In the genomic region with DNA sequence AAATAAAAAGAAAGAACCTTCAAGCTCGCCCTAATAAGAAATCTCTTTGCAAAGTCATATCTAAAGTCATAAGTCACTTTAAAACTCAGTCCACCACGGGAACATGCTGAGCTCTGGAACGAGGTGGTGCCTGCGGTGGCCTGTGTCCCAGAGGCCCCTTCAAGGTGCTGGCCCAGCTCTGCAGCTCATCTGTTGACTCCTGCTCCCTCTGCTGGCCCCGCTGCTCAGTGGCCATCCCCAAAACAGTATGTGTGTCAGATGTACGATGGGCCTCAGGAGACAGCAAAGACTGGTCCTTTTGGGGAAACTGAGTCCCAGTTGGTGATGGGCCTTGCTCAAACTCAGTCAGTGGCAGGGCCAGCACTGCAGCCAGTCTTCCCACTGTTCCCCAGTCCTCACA, we compare ENCODE assay signal across 8 cellular contexts. TPM values are rescaled to one million over a fixed set of nuclear protein-coding genes. Genes with fewer than 3 reads are reported as not detected.
DNase-seq lines count a peak whose midpoint lies in the region; ATAC-seq and TF ChIP-seq lines count a peak whose summit lies in the region.

No MANE protein-coding gene starts in this region.

- no peak overlapping the region for H3K4me3 ChIP-seq in GM12875 (ENCODE audit: low read depth, low read length)
- no peak overlapping the region for H3K4me3 ChIP-seq in endodermal cell (ENCODE audit: low read length)

- H3K36me3 Mint-ChIP-seq in endodermal cell (ENCODE audit: low read depth) (no peaks in the 10 kb centered on the region), nephron progenitor cell (ENCODE audit: low read depth) (no peaks in the 10 kb centered on the region)

- DNase-seq in NCI-H146 (lab: John Stamatoyannopoulos, UW) (peak; percentile 18), endodermal cell (peak; percentile 90), nephron progenitor cell (peak; percentile 65), T1000 (lab: John Stamatoyannopoulos, UW) (no peak)

- H3K27me3 ChIP-seq in endodermal cell (ENCODE audit: control insufficient read depth, insufficient read depth, low read length, poor library complexity, severe bottlenecking) = no peaks in the 10 kb centered on the region

- H3K27ac Mint-ChIP-seq in endodermal cell (no peak overlapping the region), nephron progenitor cell (no peak overlapping the region)

- H3K4me1 Mint-ChIP-seq in endodermal cell (no peaks in the 10 kb centered on the region), nephron progenitor cell (peaks cover 5% of the 10 kb centered on the region)

- 44 to 45% methylated on average over 5 to 6 of the region's 6 CpGs for WGBS in endodermal cell (ENCODE audit: insufficient coverage in 1 of 2, insufficient read length in 1 of 2), 2 experiments

- no peak overlapping the region for H3K9ac ChIP-seq in endodermal cell (ENCODE audit: extremely low read depth, low read length, poor library complexity, severe bottlenecking)

- no peaks in the 10 kb centered on the region for H3K9me3 Mint-ChIP-seq in endodermal cell
- H3K9me3 Mint-ChIP-seq in nephron progenitor cell = no peaks in the 10 kb centered on the region

- no peak overlapping the region for H3K4me3 Mint-ChIP-seq in endodermal cell
- no peak overlapping the region for H3K4me3 Mint-ChIP-seq in nephron progenitor cell

- H3K36me3 ChIP-seq in endodermal cell (ENCODE audit: control insufficient read depth, insufficient read depth, low read length) = no peaks in the 10 kb centered on the region

- peak; percentile 66 for TF ChIP-seq CTCF in GM12875 (IDR thresholded peaks at IDR 0.05; ENCODE audit: borderline replicate concordance, insufficient read depth, low read depth, low read length)
- TF ChIP-seq CTCF in endodermal cell (conservative IDR thresholded peaks at IDR 0.05) = peak; percentile 87
- peak; percentile 65 for TF ChIP-seq CTCF in nephron progenitor cell (IDR thresholded peaks at IDR 0.05)

- ATAC-seq in HG03378 (IDR thresholded peaks at IDR 0.05; ENCODE audit: unreplicated experiment) (no peak), HG03457 (IDR thresholded peaks at IDR 0.05; ENCODE audit: unreplicated experiment) (no peak), GM19452 (IDR thresholded peaks at IDR 0.05; ENCODE audit: unreplicated experiment) (no peak)

- H3K27ac ChIP-seq in endodermal cell (ENCODE audit: low read depth, low read length) = no peak overlapping the region

- no peaks in the 10 kb centered on the region for H3K9me3 ChIP-seq in endodermal cell (ENCODE audit: control insufficient read depth, low read length)

- H3K27me3 Mint-ChIP-seq in endodermal cell (ENCODE audit: insufficient read depth) (peaks cover 3% of the 10 kb centered on the region), nephron progenitor cell (ENCODE audit: low read depth, poor library complexity) (peaks cover 18% of the 10 kb centered on the region)

- no peaks in the 10 kb centered on the region for H3K4me1 ChIP-seq in endodermal cell (ENCODE audit: control insufficient read depth, insufficient read depth, low read length)

RNA-seq across cellular contexts. Expression of a gene that starts 22.8 kb away (rescaled TPM):
- total RNA-seq in endodermal cell = not detected
- polyA plus RNA-seq in endodermal cell (2013, experiment 1 of 2) = not detected
- polyA plus RNA-seq in endodermal cell (2013, experiment 2 of 2) = not detected
